25 cellular contexts compared by ENCODE assay signal in the genomic region with DNA sequence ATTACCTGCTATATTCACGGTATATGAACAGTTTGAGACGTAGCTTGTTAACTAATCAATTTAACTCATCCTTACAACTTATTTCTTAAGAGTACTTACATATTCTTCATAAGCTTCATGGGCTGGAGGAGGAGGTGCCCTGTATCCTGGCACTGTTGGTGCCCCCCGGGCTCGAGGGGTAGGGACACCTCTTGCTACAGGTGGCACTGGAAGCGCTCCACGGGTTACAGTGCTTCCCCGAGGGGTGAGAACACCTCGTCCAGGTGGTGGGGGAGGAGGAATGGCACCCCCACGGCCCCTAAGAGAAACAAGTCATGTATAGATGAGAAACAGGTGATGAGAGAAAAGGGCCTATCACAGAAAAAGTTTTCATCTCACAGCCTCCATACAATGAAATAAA.
A peak's percentile ranks its signal among the peaks of the same experiment; 100 is the strongest.
DNase-seq lines count a peak whose midpoint lies in the region; ATAC-seq, FAIRE-seq and TF ChIP-seq lines count a peak whose summit lies in the region.
"Had no signal": no experiment of that assay in that cellular context is flagged by ENCODE, and none has a peak within 500 bp of the region (broad histone marks: within the 10 kb centered on the region; RNA-seq: fewer than 3 reads in every experiment).

No MANE protein-coding gene starts in this region.

- H3K36me3 ChIP-seq in kidney (ENCODE audit: control insufficient read depth in 1 of 2, insufficient read depth in 2 of 2, low read length in 2 of 2) = no peaks in the 10 kb centered on the region
- no peaks in the 10 kb centered on the region for H3K36me3 ChIP-seq in neuronal stem cell (replicated peaks in 1 of 2; ENCODE audit: control insufficient read depth in 2 of 2, insufficient read depth in 2 of 2, low read length in 2 of 2)
- no peaks in the 10 kb centered on the region for H3K36me3 ChIP-seq in upper lobe of right lung
- H3K36me3 ChIP-seq: BE2C, BLaER1 had no signal

- ATAC-seq in upper lobe of right lung = no peak
- ATAC-seq: GM12878 had no signal

- H3K9ac ChIP-seq in kidney (ENCODE audit: low read length in 2 of 2) (no peak overlapping the region), neuronal stem cell (ENCODE audit: low read depth, low read length, poor library complexity) (no peak overlapping the region)
- H3K9ac ChIP-seq: BLaER1 had no signal

- no peak overlapping the region for H2BK12ac ChIP-seq in neuronal stem cell (ENCODE audit: low read length)

- no peak overlapping the region for H2BK15ac ChIP-seq in neuronal stem cell (ENCODE audit: low read length)

- TF ChIP-seq CTCF in kidney (IDR thresholded peaks at IDR 0.05; ENCODE audit: borderline replicate concordance, extremely low read depth, insufficient read depth) = no peak
- TF ChIP-seq CTCF in upper lobe of right lung (IDR thresholded peaks at IDR 0.05) = no peak

- H3K4me2 ChIP-seq in neuronal stem cell (ENCODE audit: insufficient read depth, low read length, poor library complexity, severe bottlenecking) = no peak overlapping the region
- H3K4me2 ChIP-seq: BLaER1 had no signal

- peak; percentile 55 for DNase-seq in kidney
- DNase-seq in neuronal stem cell (ENCODE audit: low spot score) = no peak
- peak; percentile 31 for DNase-seq in upper lobe of right lung
- DNase-seq in NCI-H1930 (lab: John Stamatoyannopoulos, UW) = no peak
- no peak for DNase-seq in GM19239 (ENCODE audit: insufficient read length, low spot score)
- DNase-seq: 8988T; ACHN; BE2C; C1 segment of cervical spinal cord; CD4-positive, alpha-beta memory T cell; CD4-positive, CD25-positive, alpha-beta regulatory T cell; CD8-positive, alpha-beta memory T cell; COR-L47; DMS 273 treated with DMSO at 0.1 percent for 48 hours; DMS153; DMS53; DMS79; DND-41; EL; GDM1 had no signal

- H3K18ac ChIP-seq in neuronal stem cell (ENCODE audit: low read length) = peak overlapping the region; percentile 48

- H3K4me3 ChIP-seq in kidney (ENCODE audit: low read length in 2 of 2) (no peak overlapping the region), neuronal stem cell (ENCODE audit: low read length in 2 of 2) (no peak overlapping the region), upper lobe of right lung (no peak overlapping the region)
- H3K4me3 ChIP-seq: BLaER1, GM12878 had no signal

- H3K27me3 ChIP-seq in neuronal stem cell (ENCODE audit: control insufficient read depth in 3 of 3, insufficient read depth in 3 of 3, low read depth in 1 of 3, low read length in 3 of 3) = no peaks in the 10 kb centered on the region
- no peaks in the 10 kb centered on the region for H3K27me3 ChIP-seq in upper lobe of right lung
- H3K27me3 ChIP-seq: BE2C, BLaER1 had no signal

- no peak overlapping the region for H2AK5ac ChIP-seq in neuronal stem cell (ENCODE audit: low read depth, low read length)

- no peak for FAIRE-seq in kidney (lab: Jason Lieb, UNC)
- FAIRE-seq in GM19239 (lab: Jason Lieb, UNC) = no peak
- FAIRE-seq: A204.1, GM12878, GM12892, GM18507 had no signal

- peak overlapping the region; percentile 56 for H3K14ac ChIP-seq in neuronal stem cell (ENCODE audit: low read length)

- WGBS in neuronal stem cell (ENCODE audit: extremely low coverage in 2 of 2, insufficient read length in 2 of 2, insufficient replicate concordance in 1 of 2), 2 donors = no CpG with 5 or more reads among the region's 9 CpGs

- no peak overlapping the region for H3K4ac ChIP-seq in neuronal stem cell (ENCODE audit: low read length)

- H3K27ac ChIP-seq in kidney (ENCODE audit: low read depth in 2 of 2, low read length in 2 of 2) (no peak overlapping the region), neuronal stem cell (replicated peaks; ENCODE audit: low read length) (no peak overlapping the region), upper lobe of right lung (no peak overlapping the region)
- H3K27ac ChIP-seq: BLaER1 had no signal

- intact Hi-C loops in kidney (cut with DNase I) = no loop called here
- intact Hi-C loops in upper lobe of right lung (cut with DNase I) = no loop called here

- no peak overlapping the region for H4K8ac ChIP-seq in neuronal stem cell (ENCODE audit: low read depth, low read length)

- H3K4me1 ChIP-seq in kidney (ENCODE audit: control insufficient read depth in 1 of 2, insufficient read depth in 1 of 2, low read depth in 1 of 2, low read length in 2 of 2) (no peaks in the 10 kb centered on the region), neuronal stem cell (ENCODE audit: control insufficient read depth in 2 of 2, insufficient read depth in 1 of 2, low read depth in 1 of 2, low read length in 2 of 2) (no peaks in the 10 kb centered on the region), upper lobe of right lung (no peaks in the 10 kb centered on the region)
- H3K4me1 ChIP-seq: BE2C, BLaER1 had no signal

- no peaks in the 10 kb centered on the region for H3K79me1 ChIP-seq in neuronal stem cell (ENCODE audit: low read depth, low read length)

- H3K23ac ChIP-seq in neuronal stem cell (ENCODE audit: low read depth, low read length, poor library complexity) = no peak overlapping the region

- H3K9me3 ChIP-seq in kidney (ENCODE audit: control insufficient read depth in 1 of 2, low read length in 2 of 2) (no peaks in the 10 kb centered on the region), neuronal stem cell (replicated peaks in 1 of 2; ENCODE audit: control insufficient read depth in 2 of 2, insufficient read depth in 1 of 2, low read depth in 1 of 2, low read length in 2 of 2) (no peaks in the 10 kb centered on the region), upper lobe of right lung (no peaks in the 10 kb centered on the region)
- H3K9me3 ChIP-seq: BE2C, BLaER1 had no signal

- no peak overlapping the region for H2BK5ac ChIP-seq in neuronal stem cell (ENCODE audit: low read length)

- H2AFZ ChIP-seq in neuronal stem cell (ENCODE audit: low read length) = no peak overlapping the region

- no peak overlapping the region for H4K91ac ChIP-seq in neuronal stem cell (ENCODE audit: low read depth, low read length, poor library complexity)

- no peak overlapping the region for H2BK120ac ChIP-seq in neuronal stem cell (ENCODE audit: low read depth, low read length)

Comparison
In these comparisons a context has a peak if more than half of its experiments do, and no peak if none do; other contexts are left out.
1. DNase-seq: peak in kidney (single experiment) and upper lobe of right lung (single experiment); none in neuronal stem cell (single experiment), NCI-H1930 (0 of 2) and GM19239 (single experiment).